ENCODE assay signal across 24 cellular contexts in genomic region chr15:62047278-62047847, GRCh38. TPM values are rescaled to one million over a fixed set of nuclear protein-coding genes. Genes with fewer than 3 reads are reported as not detected.
DNase-seq lines count a peak whose midpoint lies in the region; ATAC-seq and TF ChIP-seq lines count a peak whose summit lies in the region.
"Had no signal": no experiment of that assay in that cellular context is flagged by ENCODE, and none has a peak within 500 bp of the region (broad histone marks: within the 10 kb centered on the region; RNA-seq: fewer than 3 reads in every experiment).

No MANE protein-coding gene starts in this region.

- 53 to 80% (median 61%) methylated on average over 2 of the region's 2 CpGs for WGBS in spleen, 5 donors

- peak overlapping the region; percentile 23 for H3K27ac Mint-ChIP-seq in activated CD4-positive, alpha-beta memory T cell treated with anti-CD3 and anti-CD28 coated beads for 36 hours
- no peak overlapping the region for H3K27ac Mint-ChIP-seq in activated CD4-positive, alpha-beta memory T cell treated with anti-CD3 and anti-CD28 coated beads, Interleukin-2, amount 10 ng/mL, durations not matched to agents 7 days and 5 days
- H3K27ac Mint-ChIP-seq in T-helper 17 cell: peak overlapping the region; percentile 84
- H3K27ac Mint-ChIP-seq: activated T-cell treated with anti-CD3 and anti-CD28 coated beads, Interleukin-2, amount 50 U/mL, for 72 hours; CD8-positive, alpha-beta T cell; H9; stimulated activated naive CD8-positive, alpha-beta T cell treated with anti-CD3 and anti-CD28 coated beads, Interleukin-15, amount 100 ng/mL, for 72 hours; T-helper 1 cell treated with Interleukin-12 subunit alpha and Interleukin-12 subunit beta and Interleukin-4 antibody, amounts not matched to agents 30 μg/mL and 1 μg/mL, for 36 hours had no signal

- peaks cover 7% of the 10 kb centered on the region for H3K36me3 Mint-ChIP-seq in activated CD4-positive, alpha-beta memory T cell treated with anti-CD3 and anti-CD28 coated beads for 36 hours
- peaks cover 12% of the 10 kb centered on the region for H3K36me3 Mint-ChIP-seq in activated CD4-positive, alpha-beta memory T cell treated with anti-CD3 and anti-CD28 coated beads, Interleukin-2, amount 10 ng/mL, durations not matched to agents 7 days and 5 days (ENCODE audit: low read depth)
- H3K36me3 Mint-ChIP-seq in T-helper 17 cell (ENCODE audit: low read depth): no peaks in the 10 kb centered on the region

- ATAC-seq in T-helper 17 cell: peak; percentile 42
- ATAC-seq in GM21528 (IDR thresholded peaks at IDR 0.05; ENCODE audit: low FRiP score, unreplicated experiment): no peak
- ATAC-seq in HG03097 (IDR thresholded peaks at IDR 0.05; ENCODE audit: low FRiP score, unreplicated experiment): no peak
- ATAC-seq in GM19467 (IDR thresholded peaks at IDR 0.05; ENCODE audit: unreplicated experiment): no peak
- ATAC-seq: activated T-cell treated with anti-CD3 and anti-CD28 coated beads, Interleukin-2, amount 50 U/mL, for 72 hours; CD8-positive, alpha-beta T cell; stimulated activated naive CD8-positive, alpha-beta T cell treated with anti-CD3 and anti-CD28 coated beads, Interleukin-15, amount 100 ng/mL, for 72 hours had no signal

- H3K4me3 ChIP-seq in Karpas-422 (ENCODE audit: low read length) (no peak overlapping the region), spleen (no peak overlapping the region)
- H3K4me3 ChIP-seq: cardiac muscle cell, esophagus muscularis mucosa, uterus had no signal

- H3K4me1 ChIP-seq in Karpas-422 (ENCODE audit: low read length): peaks cover 20% of the 10 kb centered on the region
- H3K4me1 ChIP-seq in spleen: peaks cover 26 to 74% (median 45%) of the 10 kb centered on the region in 6 donors
- H3K4me1 ChIP-seq: uterus had no signal

- H3K9me3 Mint-ChIP-seq in activated CD4-positive, alpha-beta memory T cell treated with anti-CD3 and anti-CD28 coated beads for 36 hours: peaks cover 3% of the 10 kb centered on the region
- H3K9me3 Mint-ChIP-seq in activated CD4-positive, alpha-beta memory T cell treated with anti-CD3 and anti-CD28 coated beads, Interleukin-2, amount 10 ng/mL, durations not matched to agents 7 days and 5 days: no peaks in the 10 kb centered on the region
- H3K9me3 Mint-ChIP-seq: CD8-positive, alpha-beta T cell; stimulated activated naive CD8-positive, alpha-beta T cell treated with anti-CD3 and anti-CD28 coated beads, Interleukin-15, amount 100 ng/mL, for 72 hours; T-helper 1 cell treated with Interleukin-12 subunit alpha and Interleukin-12 subunit beta and Interleukin-4 antibody, amounts not matched to agents 30 μg/mL and 1 μg/mL, for 36 hours had no signal

- H3K79me2 ChIP-seq in Karpas-422 (ENCODE audit: low read length): peaks cover 80% of the 10 kb centered on the region

- H4K20me1 ChIP-seq in Karpas-422 (ENCODE audit: insufficient read depth, low read depth, low read length): 0 out of 2 replicates have a peak, but pooled peaks cover 5% of the 10 kb centered on the region

- H3K9me2 ChIP-seq in Karpas-422 (replicated peaks; ENCODE audit: insufficient read depth, low read length): 0 out of 2 replicates have a peak, but pooled peaks cover 4% of the 10 kb centered on the region

- peak overlapping the region; percentile 13; the same call in 1 of the 2 replicates for H3K27ac ChIP-seq in Karpas-422 (ENCODE audit: low read length)
- H3K27ac ChIP-seq in spleen: peak overlapping the region in 6 of 8 donors; percentile 20 to 82 (median 65)
- H3K27ac ChIP-seq: cardiac muscle cell, esophagus muscularis mucosa, RWPE1, uterus had no signal

- H3K27me3 ChIP-seq in Karpas-422 (ENCODE audit: low read length) (no peaks in the 10 kb centered on the region), spleen (replicated peaks in 1 of 7) (no peaks in the 10 kb centered on the region)
- H3K27me3 ChIP-seq: cardiac muscle cell, esophagus muscularis mucosa, uterus had no signal

- DNase-seq in activated CD4-positive, alpha-beta memory T cell treated with anti-CD3 and anti-CD28 coated beads for 36 hours: no peak
- no peak for DNase-seq in activated CD4-positive, alpha-beta memory T cell treated with anti-CD3 and anti-CD28 coated beads, Interleukin-2, amount 10 ng/mL, durations not matched to agents 7 days and 5 days
- peak; percentile 57 for DNase-seq in Karpas-422
- no peak for DNase-seq in T-helper 17 cell
- no peak for DNase-seq in spleen
- DNase-seq: activated CD4-positive, alpha-beta T cell treated with anti-CD3 and anti-CD28 coated beads for 48 hours; activated T-cell treated with anti-CD3 and anti-CD28 coated beads, Interleukin-2, amount 50 U/mL, for 72 hours; CD8-positive, alpha-beta T cell; H9; kidney; mesenchymal stem cell; NCI-H2081; NCI-H69; stimulated activated naive CD8-positive, alpha-beta T cell treated with anti-CD3 and anti-CD28 coated beads, Interleukin-15, amount 100 ng/mL, for 72 hours; uterus had no signal

- POLR2A ChIA-PET in activated CD4-positive, alpha-beta memory T cell treated with anti-CD3 and anti-CD28 coated beads for 36 hours (lab: Charles Lee): no interaction called here
- POLR2A ChIA-PET in activated CD4-positive, alpha-beta memory T cell treated with anti-CD3 and anti-CD28 coated beads, Interleukin-2, amount 10 ng/mL, durations not matched to agents 7 days and 5 days (lab: Charles Lee): interaction anchor here (0.6 to 1.3 kb wide), 2 partner anchors 12 to 346 kb away, joined by 3 to 5 read pairs; no protein-coding TSS in a partner anchor

- TF ChIP-seq POLR2A in spleen (IDR thresholded peaks at IDR 0.05): no peak

- peaks cover 32% of the 10 kb centered on the region for H3K4me1 Mint-ChIP-seq in activated CD4-positive, alpha-beta memory T cell treated with anti-CD3 and anti-CD28 coated beads for 36 hours (ENCODE audit: low read depth)
- H3K4me1 Mint-ChIP-seq in activated CD4-positive, alpha-beta memory T cell treated with anti-CD3 and anti-CD28 coated beads, Interleukin-2, amount 10 ng/mL, durations not matched to agents 7 days and 5 days: peaks cover 28% of the 10 kb centered on the region
- H3K4me1 Mint-ChIP-seq in T-helper 17 cell: peaks cover 28% of the 10 kb centered on the region
- H3K4me1 Mint-ChIP-seq: H9 had no signal

- H2AFZ ChIP-seq in Karpas-422 (ENCODE audit: low read length): no peak overlapping the region

- no peak overlapping the region for H3K4me3 Mint-ChIP-seq in activated CD4-positive, alpha-beta memory T cell treated with anti-CD3 and anti-CD28 coated beads for 36 hours
- no peak overlapping the region for H3K4me3 Mint-ChIP-seq in activated CD4-positive, alpha-beta memory T cell treated with anti-CD3 and anti-CD28 coated beads, Interleukin-2, amount 10 ng/mL, durations not matched to agents 7 days and 5 days
- no peak overlapping the region for H3K4me3 Mint-ChIP-seq in T-helper 17 cell
- H3K4me3 Mint-ChIP-seq: activated T-cell treated with anti-CD3 and anti-CD28 coated beads, Interleukin-2, amount 50 U/mL, for 72 hours; CD8-positive, alpha-beta T cell; H9; neural crest cell; stimulated activated naive CD8-positive, alpha-beta T cell treated with anti-CD3 and anti-CD28 coated beads, Interleukin-15, amount 100 ng/mL, for 72 hours; T-helper 1 cell treated with Interleukin-12 subunit alpha and Interleukin-12 subunit beta and Interleukin-4 antibody, amounts not matched to agents 30 μg/mL and 1 μg/mL, for 36 hours had no signal

- H3K36me3 ChIP-seq in Karpas-422 (ENCODE audit: insufficient read depth, low read length): peaks cover 25% of the 10 kb centered on the region
- H3K36me3 ChIP-seq in spleen: peaks cover 0 to 17% (median 0%) of the 10 kb centered on the region in 6 donors
- H3K36me3 ChIP-seq: cardiac muscle cell, uterus had no signal

- no peaks in the 10 kb centered on the region for H3K27me3 Mint-ChIP-seq in activated CD4-positive, alpha-beta memory T cell treated with anti-CD3 and anti-CD28 coated beads for 36 hours
- H3K27me3 Mint-ChIP-seq in activated CD4-positive, alpha-beta memory T cell treated with anti-CD3 and anti-CD28 coated beads, Interleukin-2, amount 10 ng/mL, durations not matched to agents 7 days and 5 days: no peaks in the 10 kb centered on the region
- H3K27me3 Mint-ChIP-seq in T-helper 17 cell: no peaks in the 10 kb centered on the region
- H3K27me3 Mint-ChIP-seq: stimulated activated naive CD8-positive, alpha-beta T cell treated with anti-CD3 and anti-CD28 coated beads, Interleukin-15, amount 100 ng/mL, for 72 hours had no signal

- intact Hi-C loops in activated CD4-positive, alpha-beta memory T cell treated with anti-CD3 and anti-CD28 coated beads for 36 hours (cut with micrococcal nuclease): no loop called here
- intact Hi-C loops in spleen (cut with DNase I; ENCODE audit: low total_unique reads): no loop called here

- H3K4me2 ChIP-seq in Karpas-422 (ENCODE audit: low read depth, low read length, poor library complexity, severe bottlenecking): peak overlapping the region; percentile 28

- H3K9ac ChIP-seq in Karpas-422 (ENCODE audit: low read length): no peak overlapping the region

- CTCF ChIA-PET in activated CD4-positive, alpha-beta memory T cell treated with anti-CD3 and anti-CD28 coated beads for 36 hours (lab: Charles Lee): interaction anchor here (1.1 kb wide), 1 partner anchor 13 kb away, joined by 3 read pairs; the partner anchor contains the start of gene VPS13C
- CTCF ChIA-PET in activated CD4-positive, alpha-beta memory T cell treated with anti-CD3 and anti-CD28 coated beads, Interleukin-2, amount 10 ng/mL, durations not matched to agents 7 days and 5 days (lab: Charles Lee): interaction anchor here (1.1 kb wide), 1 partner anchor 13 kb away, joined by 4 read pairs; the partner anchor contains the start of gene VPS13C

- TF ChIP-seq CTCF in spleen (IDR thresholded peaks at IDR 0.05 in 8 of 11, conservative IDR thresholded peaks at IDR 0.05 in 3 of 11): no peak

- H3K9me3 ChIP-seq in Karpas-422 (ENCODE audit: low read length) (no peaks in the 10 kb centered on the region), T-helper 17 cell (ENCODE audit: control insufficient read depth, low read length, poor library complexity, severe bottlenecking) (no peaks in the 10 kb centered on the region), spleen (no peaks in the 10 kb centered on the region)
- H3K9me3 ChIP-seq: esophagus muscularis mucosa, uterus had no signal

RNA-seq across cellular contexts. Expression of gene VPS13C, which starts 12.9 kb away (rescaled TPM):
- total RNA-seq in activated CD4-positive, alpha-beta memory T cell treated with anti-CD3 and anti-CD28 coated beads for 36 hours: 10 to 100 TPM; 44.6 to 52.4 TPM
- total RNA-seq in activated CD4-positive, alpha-beta memory T cell treated with anti-CD3 and anti-CD28 coated beads, Interleukin-2, amount 10 ng/mL, durations not matched to agents 7 days and 5 days: 10 to 100 TPM; 63.6 to 76.7 TPM
- total RNA-seq in Karpas-422 (2014; rRNA removed; shearing (Covaris generic); ENCODE audit: low replicate concordance): 70.9 and 180 TPM in 2 replicates
- total RNA-seq in T-helper 17 cell (100 to 1,000 TPM; 116 to 127 TPM), spleen (100 to 1,000 TPM; 128 to 194 (median 161) TPM)
- polyA plus RNA-seq in spleen: 10 to 100 TPM; 32.9 to 49.5 (median 34.7) TPM

RNA-seq across cellular contexts. Expression of gene C2CD4A, which starts 19.4 kb away (rescaled TPM):
- total RNA-seq in activated CD4-positive, alpha-beta memory T cell treated with anti-CD3 and anti-CD28 coated beads for 36 hours: 1 to 10 TPM; 2.3 to 2.6 TPM
- under 1 TPM; 0.23 to 0.40 TPM for total RNA-seq in activated CD4-positive, alpha-beta memory T cell treated with anti-CD3 and anti-CD28 coated beads, Interleukin-2, amount 10 ng/mL, durations not matched to agents 7 days and 5 days
- not detected in 2 replicates for total RNA-seq in Karpas-422 (2014; rRNA removed; shearing (Covaris generic); ENCODE audit: low replicate concordance)
- total RNA-seq in T-helper 17 cell (under 1 TPM; 0.60 to 0.65 TPM), spleen (not detected)
- under 1 TPM; 0.04 to 0.08 (median 0.06) TPM for polyA plus RNA-seq in spleen
- total RNA-seq: cardiac muscle cell, Daoy, H9, neural crest cell had no signal
- polyA plus RNA-seq: cardiac muscle cell had no signal
